ENCODE assay signal across 32 cellular contexts in the genomic region with DNA sequence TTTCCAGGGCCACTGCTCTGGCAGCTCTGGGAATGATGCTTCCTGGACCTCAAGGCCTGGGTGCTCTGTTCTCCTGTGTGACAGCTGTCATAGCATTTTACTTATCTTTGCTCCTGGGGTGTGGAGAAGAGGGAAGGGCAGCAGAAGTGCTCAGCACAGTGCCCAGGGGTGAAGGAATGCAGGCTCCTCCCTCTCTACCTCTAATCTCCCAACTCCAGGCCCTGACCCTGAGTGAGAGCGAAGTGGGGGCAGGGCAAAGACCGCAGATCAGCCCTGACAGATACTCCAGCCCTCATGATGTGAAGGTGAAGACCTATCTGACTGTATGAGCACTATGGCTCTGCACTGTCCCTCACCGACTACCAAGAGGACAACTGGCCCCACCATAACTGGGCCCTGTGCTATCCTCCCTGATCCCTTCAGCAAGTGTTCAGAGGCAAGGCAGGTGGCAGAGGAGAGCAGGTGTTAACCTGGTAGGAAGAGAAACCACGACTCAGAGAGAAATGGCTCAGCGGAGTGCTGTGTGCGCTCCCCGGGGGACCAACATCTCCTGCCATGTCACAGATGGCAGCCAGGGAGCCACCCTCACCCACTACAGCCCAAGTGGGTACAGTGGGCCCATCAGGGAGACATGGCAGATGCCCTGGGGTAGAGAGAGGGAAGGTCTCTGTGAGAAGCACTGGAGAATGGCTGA. TPM values are rescaled to one million over a fixed set of nuclear protein-coding genes. Genes with fewer than 3 reads are reported as not detected.
A peak's percentile ranks its signal among the peaks of the same experiment; 100 is the strongest.
DNase-seq lines count a peak whose midpoint lies in the region; ATAC-seq and TF ChIP-seq lines count a peak whose summit lies in the region.
"Had no signal": no experiment of that assay in that cellular context is flagged by ENCODE, and none has a peak within 500 bp of the region (broad histone marks: within the 10 kb centered on the region; RNA-seq: fewer than 3 reads in every experiment).

No MANE protein-coding gene starts in this region.

- no peak overlapping the region for H3K9ac ChIP-seq in BLaER1 treated with 17β-estradiol and CSF1 and Interleukin-3, amounts not matched to agents 10 nM and 100 nM
- H3K9ac ChIP-seq in neural progenitor cell: no peak overlapping the region

- peak overlapping the region in 8 of 11 experiments; percentile 40 to 93 (median 66); a peak in 17 of 22 replicates for H3K4me2 ChIP-seq in BLaER1 treated with 17β-estradiol and CSF1 and Interleukin-3, amounts not matched to agents 10 nM and 100 nM
- H3K4me2 ChIP-seq in neural progenitor cell: no peak overlapping the region
- H3K4me2 ChIP-seq: A549 had no signal

- no peaks in the 10 kb centered on the region for H3K9me3 ChIP-seq in BLaER1 treated with 17β-estradiol and CSF1 and Interleukin-3, amounts not matched to agents 10 nM and 100 nM (replicated peaks in 1 of 11)
- H3K9me3 ChIP-seq in neural progenitor cell (ENCODE audit: low read depth): no peaks in the 10 kb centered on the region
- H3K9me3 ChIP-seq: A549, body of pancreas, left lung, thyroid gland had no signal

- no peaks in the 10 kb centered on the region for H3K36me3 ChIP-seq in BLaER1 treated with 17β-estradiol and CSF1 and Interleukin-3, amounts not matched to agents 10 nM and 100 nM
- no peaks in the 10 kb centered on the region for H3K36me3 ChIP-seq in H7 (replicated peaks; ENCODE audit: control insufficient read depth, insufficient read depth, low read length)
- no peaks in the 10 kb centered on the region for H3K36me3 ChIP-seq in neural progenitor cell
- H3K36me3 ChIP-seq: left lung, thyroid gland had no signal

- H3K36me3 Mint-ChIP-seq in activated B cell treated with CpG ODN at 0.5 μM for 24 hours (ENCODE audit: low read depth) (no peaks in the 10 kb centered on the region), neural progenitor cell (no peaks in the 10 kb centered on the region)
- H3K36me3 Mint-ChIP-seq: activated CD8-positive, alpha-beta memory T cell treated with anti-CD3 and anti-CD28 coated beads, Interleukin-2, amount 10 ng/mL, durations not matched to agents 7 days and 5 days had no signal

- H3K27ac Mint-ChIP-seq in activated B cell treated with CpG ODN at 0.5 μM for 24 hours (no peak overlapping the region), neural progenitor cell (no peak overlapping the region)
- H3K27ac Mint-ChIP-seq: activated CD8-positive, alpha-beta memory T cell treated with anti-CD3 and anti-CD28 coated beads, Interleukin-2, amount 10 ng/mL, durations not matched to agents 7 days and 5 days; T-helper 17 cell had no signal

- H3K4me3 ChIP-seq in BLaER1 treated with 17β-estradiol and CSF1 and Interleukin-3, amounts not matched to agents 10 nM and 100 nM: no peak overlapping the region
- no peak overlapping the region for H3K4me3 ChIP-seq in H7 (ENCODE audit: insufficient read depth, low read depth, low read length)
- no peak overlapping the region for H3K4me3 ChIP-seq in neural progenitor cell
- no peak overlapping the region for H3K4me3 ChIP-seq in coronary artery
- H3K4me3 ChIP-seq: A549, body of pancreas, left lung, SK-N-MC, thyroid gland had no signal

- no peaks in the 10 kb centered on the region for H3F3A ChIP-seq in neural progenitor cell (ENCODE audit: low read depth)

- CTCF ChIA-PET in activated B cell treated with CpG ODN at 0.5 μM for 24 hours (lab: Charles Lee): no interaction called here

- H3K27ac ChIP-seq in BLaER1 treated with 17β-estradiol and CSF1 and Interleukin-3, amounts not matched to agents 10 nM and 100 nM: no peak overlapping the region
- no peak overlapping the region for H3K27ac ChIP-seq in neural progenitor cell
- H3K27ac ChIP-seq in coronary artery: no peak overlapping the region
- H3K27ac ChIP-seq: A549, body of pancreas, left lung, SK-N-MC, thyroid gland had no signal

- POLR2A ChIA-PET in activated B cell treated with CpG ODN at 0.5 μM for 24 hours (lab: Charles Lee): no interaction called here

- H3K4me1 ChIP-seq in BLaER1 treated with 17β-estradiol and CSF1 and Interleukin-3, amounts not matched to agents 10 nM and 100 nM: peaks cover 13 to 56% (median 51%) of the 10 kb centered on the region in 10 experiments
- peaks cover 10% of the 10 kb centered on the region for H3K4me1 ChIP-seq in neural progenitor cell
- H3K4me1 ChIP-seq: A549, left lung, thyroid gland had no signal

- ATAC-seq in activated B cell treated with CpG ODN at 0.5 μM for 24 hours (ENCODE audit: low read depth) (peak; percentile 40), GM21367 (IDR thresholded peaks at IDR 0.05; ENCODE audit: unreplicated experiment) (no peak), HG02870 (IDR thresholded peaks at IDR 0.05; ENCODE audit: unreplicated experiment) (no peak)
- ATAC-seq: A549; activated CD8-positive, alpha-beta memory T cell treated with anti-CD3 and anti-CD28 coated beads, Interleukin-2, amount 10 ng/mL, durations not matched to agents 7 days and 5 days; body of pancreas; left lung; stimulated activated naive CD8-positive, alpha-beta T cell treated with anti-CD3 and anti-CD28 coated beads, Interleukin-15, amount 100 ng/mL, for 72 hours; T-helper 17 cell had no signal

- intact Hi-C loops in activated B cell treated with CpG ODN at 0.5 μM for 24 hours (cut with micrococcal nuclease): no loop called here

- no peak overlapping the region for H2AFZ ChIP-seq in neural progenitor cell (replicated peaks)

- no peaks in the 10 kb centered on the region for H3K9me3 Mint-ChIP-seq in activated B cell treated with CpG ODN at 0.5 μM for 24 hours
- H3K9me3 Mint-ChIP-seq in neural progenitor cell: no peaks in the 10 kb centered on the region
- H3K9me3 Mint-ChIP-seq: stimulated activated naive CD8-positive, alpha-beta T cell treated with anti-CD3 and anti-CD28 coated beads, Interleukin-15, amount 100 ng/mL, for 72 hours had no signal

- no peaks in the 10 kb centered on the region for H4K20me1 ChIP-seq in BLaER1 treated with 17β-estradiol and CSF1 and Interleukin-3, amounts not matched to agents 10 nM and 100 nM
- no peaks in the 10 kb centered on the region for H4K20me1 ChIP-seq in neural progenitor cell (ENCODE audit: low read depth)

- no peaks in the 10 kb centered on the region for H3K79me2 ChIP-seq in neural progenitor cell (ENCODE audit: low read depth)

- no peak overlapping the region for H3K4me3 Mint-ChIP-seq in activated B cell treated with CpG ODN at 0.5 μM for 24 hours
- H3K4me3 Mint-ChIP-seq in neural progenitor cell: no peak overlapping the region
- H3K4me3 Mint-ChIP-seq: activated CD8-positive, alpha-beta memory T cell treated with anti-CD3 and anti-CD28 coated beads, Interleukin-2, amount 10 ng/mL, durations not matched to agents 7 days and 5 days; stimulated activated naive CD8-positive, alpha-beta T cell treated with anti-CD3 and anti-CD28 coated beads, Interleukin-15, amount 100 ng/mL, for 72 hours; T-helper 17 cell had no signal

- H3K27me3 Mint-ChIP-seq in activated B cell treated with CpG ODN at 0.5 μM for 24 hours (peaks cover 6% of the 10 kb centered on the region), neural progenitor cell (ENCODE audit: insufficient read depth, low read depth) (peaks cover 7% of the 10 kb centered on the region)
- H3K27me3 Mint-ChIP-seq: stimulated activated naive CD8-positive, alpha-beta T cell treated with anti-CD3 and anti-CD28 coated beads, Interleukin-15, amount 100 ng/mL, for 72 hours had no signal

- no peaks in the 10 kb centered on the region for H3K27me3 ChIP-seq in BLaER1 treated with 17β-estradiol and CSF1 and Interleukin-3, amounts not matched to agents 10 nM and 100 nM
- H3K27me3 ChIP-seq in H7 (ENCODE audit: control insufficient read depth, insufficient read depth, low read length) (no peaks in the 10 kb centered on the region), neural progenitor cell (no peaks in the 10 kb centered on the region)
- H3K27me3 ChIP-seq: body of pancreas, left lung, thyroid gland had no signal

- H3K4me1 Mint-ChIP-seq in activated B cell treated with CpG ODN at 0.5 μM for 24 hours (peaks cover 6% of the 10 kb centered on the region), neural progenitor cell (peaks cover 26% of the 10 kb centered on the region)

- DNase-seq in H7 (peak; percentile 64), activated B cell treated with CpG ODN at 0.5 μM for 24 hours (no peak), neural progenitor cell (ENCODE audit: low spot score) (peak; percentile 38), coronary artery (ENCODE audit: low spot score) (no peak), NCI-H2107 treated with DMSO at 0.1 percent for 48 hours (lab: John Stamatoyannopoulos, UW; ENCODE audit: unreplicated experiment) (no peak)
- DNase-seq: activated CD4-positive, alpha-beta T cell treated with anti-CD3 and anti-CD28 coated beads, Interleukin-2, amount 50 U/mL, for 1 hour; activated CD8-positive, alpha-beta memory T cell treated with anti-CD3 and anti-CD28 coated beads, Interleukin-2, amount 10 ng/mL, durations not matched to agents 7 days and 5 days; activated naive CD4-positive, alpha-beta T cell; activated T-cell treated with anti-CD3 and anti-CD28 coated beads, Interleukin-2, amount 50 U/mL, for 48 hours; AML-193; body of pancreas; cerebellar nuclear complex; DMS53; GDM1; hypothalamus; left lung; NCI-H1092 treated with DMSO at 0.1 percent for 48 hours; NCI-H187; NCI-H2227 treated with DMSO at 0.1 percent for 48 hours; NCI-H82; occipital lobe; stimulated activated naive CD8-positive, alpha-beta T cell treated with anti-CD3 and anti-CD28 coated beads, Interleukin-15, amount 100 ng/mL, for 72 hours; T-helper 17 cell; thyroid gland had no signal

- TF ChIP-seq CTCF in activated B cell treated with CpG ODN at 0.5 μM for 24 hours (IDR thresholded peaks at IDR 0.05): no peak
- TF ChIP-seq CTCF in neural progenitor cell (IDR thresholded peaks at IDR 0.05): no peak
- no peak for TF ChIP-seq CTCF in coronary artery (IDR thresholded peaks at IDR 0.05)

RNA-seq across cellular contexts. Expression of a gene that starts 16.8 kb away (rescaled TPM):
- 0.28 and 0.85 TPM in 2 replicates for total RNA-seq in H7 (2014; rRNA removed; shearing (Covaris generic))
- total RNA-seq in activated B cell treated with CpG ODN at 0.5 μM for 24 hours (0.05 and 0.20 TPM in 2 replicates), neural progenitor cell (ENCODE audit: low replicate concordance) (not detected in 2 replicates)
- total RNA-seq: endothelial cell of umbilical vein, OCI-LY7, pulmonary artery endothelial cell had no signal

RNA-seq across cellular contexts. Expression of a gene that starts 49.2 kb away (rescaled TPM):
- not detected in 2 replicates for total RNA-seq in H7 (2014; rRNA removed; shearing (Covaris generic))
- total RNA-seq in activated B cell treated with CpG ODN at 0.5 μM for 24 hours: not detected in 2 replicates
- not detected in 2 replicates for total RNA-seq in neural progenitor cell (ENCODE audit: low replicate concordance)
- total RNA-seq: activated CD8-positive, alpha-beta memory T cell treated with anti-CD3 and anti-CD28 coated beads, Interleukin-2, amount 10 ng/mL, durations not matched to agents 7 days and 5 days; endothelial cell of umbilical vein; OCI-LY7; pulmonary artery endothelial cell; thyroid gland had no signal

Comparison
In these comparisons a context has a peak if more than half of its experiments do, and no peak if none do; other contexts are left out.
1. DNase-seq: peak in H7 (single experiment) and neural progenitor cell (single experiment); none in activated B cell treated with CpG ODN at 0.5 μM for 24 hours (single experiment), coronary artery (single experiment) and NCI-H2107 treated with DMSO at 0.1 percent for 48 hours (single experiment).